ENCODE assay signal across 1 cellular context in the genomic region with DNA sequence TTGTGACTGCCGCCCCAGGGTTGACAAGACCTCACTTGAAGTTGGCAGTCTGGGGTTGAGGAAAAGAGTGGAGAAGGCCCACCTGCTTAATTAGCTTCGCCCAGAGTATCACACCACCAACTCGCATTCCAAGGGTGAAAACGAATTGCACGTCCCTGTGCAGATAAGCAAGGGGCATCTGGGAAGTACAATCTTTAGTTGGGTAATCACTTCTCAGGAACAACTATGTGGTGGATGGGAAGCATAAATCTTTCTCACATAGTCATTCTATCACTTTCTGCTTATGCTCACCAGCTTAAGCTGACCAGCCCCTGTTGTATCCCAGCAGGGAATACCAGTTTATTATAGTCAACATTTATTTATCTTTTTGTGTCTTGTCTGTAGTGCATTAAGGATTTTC.
TF ChIP-seq lines count a peak whose summit lies in the region.

No MANE protein-coding gene starts in this region.

TF ChIP-seq in HepG2, 621 proteins besides CTCF, POLR2A, EP300 and RAD21:
- TF ChIP-seq, protein P1, sequence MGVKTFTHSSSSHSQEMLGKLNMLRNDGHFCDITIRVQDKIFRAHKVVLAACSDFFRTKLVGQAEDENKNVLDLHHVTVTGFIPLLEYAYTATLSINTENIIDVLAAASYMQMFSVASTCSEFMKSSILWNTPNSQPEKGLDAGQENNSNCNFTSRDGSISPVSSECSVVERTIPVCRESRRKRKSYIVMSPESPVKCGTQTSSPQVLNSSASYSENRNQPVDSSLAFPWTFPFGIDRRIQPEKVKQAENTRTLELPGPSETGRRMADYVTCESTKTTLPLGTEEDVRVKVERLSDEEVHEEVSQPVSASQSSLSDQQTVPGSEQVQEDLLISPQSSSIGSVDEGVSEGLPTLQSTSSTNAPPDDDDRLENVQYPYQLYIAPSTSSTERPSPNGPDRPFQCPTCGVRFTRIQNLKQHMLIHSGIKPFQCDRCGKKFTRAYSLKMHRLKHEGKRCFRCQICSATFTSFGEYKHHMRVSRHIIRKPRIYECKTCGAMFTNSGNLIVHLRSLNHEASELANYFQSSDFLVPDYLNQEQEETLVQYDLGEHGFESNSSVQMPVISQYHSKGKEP (CRISPR knock-in tag; IDR thresholded peaks at IDR 0.05): no peak
- TF ChIP-seq, protein P2, sequence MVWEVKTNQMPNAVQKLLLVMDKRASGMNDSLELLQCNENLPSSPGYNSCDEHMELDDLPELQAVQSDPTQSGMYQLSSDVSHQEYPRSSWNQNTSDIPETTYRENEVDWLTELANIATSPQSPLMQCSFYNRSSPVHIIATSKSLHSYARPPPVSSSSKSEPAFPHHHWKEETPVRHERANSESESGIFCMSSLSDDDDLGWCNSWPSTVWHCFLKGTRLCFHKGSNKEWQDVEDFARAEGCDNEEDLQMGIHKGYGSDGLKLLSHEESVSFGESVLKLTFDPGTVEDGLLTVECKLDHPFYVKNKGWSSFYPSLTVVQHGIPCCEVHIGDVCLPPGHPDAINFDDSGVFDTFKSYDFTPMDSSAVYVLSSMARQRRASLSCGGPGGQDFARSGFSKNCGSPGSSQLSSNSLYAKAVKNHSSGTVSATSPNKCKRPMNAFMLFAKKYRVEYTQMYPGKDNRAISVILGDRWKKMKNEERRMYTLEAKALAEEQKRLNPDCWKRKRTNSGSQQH (CRISPR knock-in tag; IDR thresholded peaks at IDR 0.05; ENCODE audit: low read depth): no peak
- TF ChIP-seq NRL (CRISPR knock-in tag; IDR thresholded peaks at IDR 0.05; ENCODE audit: borderline replicate concordance): no peak
- TF ChIP-seq ZNF432 (CRISPR knock-in tag; IDR thresholded peaks at IDR 0.05; ENCODE audit: borderline replicate concordance): no peak
- no peak for TF ChIP-seq GATA4 (IDR thresholded peaks at IDR 0.05; ENCODE audit: borderline replicate concordance, low read depth)
- TF ChIP-seq, protein P3, sequence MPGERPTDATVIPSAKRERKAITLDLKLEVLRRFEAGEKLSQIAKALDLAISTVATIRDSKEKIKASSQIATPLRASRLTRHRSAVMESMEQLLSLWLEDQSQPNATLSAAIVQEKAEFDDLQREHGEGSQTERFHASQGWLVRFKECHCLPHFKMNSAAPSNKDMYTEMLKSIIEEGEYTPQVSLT (CRISPR knock-in tag; IDR thresholded peaks at IDR 0.05; ENCODE audit: borderline replicate concordance, low read depth): no peak
- TF ChIP-seq ZNF530 (CRISPR knock-in tag; IDR thresholded peaks at IDR 0.05; ENCODE audit: low read depth): no peak
- TF ChIP-seq, protein P4, sequence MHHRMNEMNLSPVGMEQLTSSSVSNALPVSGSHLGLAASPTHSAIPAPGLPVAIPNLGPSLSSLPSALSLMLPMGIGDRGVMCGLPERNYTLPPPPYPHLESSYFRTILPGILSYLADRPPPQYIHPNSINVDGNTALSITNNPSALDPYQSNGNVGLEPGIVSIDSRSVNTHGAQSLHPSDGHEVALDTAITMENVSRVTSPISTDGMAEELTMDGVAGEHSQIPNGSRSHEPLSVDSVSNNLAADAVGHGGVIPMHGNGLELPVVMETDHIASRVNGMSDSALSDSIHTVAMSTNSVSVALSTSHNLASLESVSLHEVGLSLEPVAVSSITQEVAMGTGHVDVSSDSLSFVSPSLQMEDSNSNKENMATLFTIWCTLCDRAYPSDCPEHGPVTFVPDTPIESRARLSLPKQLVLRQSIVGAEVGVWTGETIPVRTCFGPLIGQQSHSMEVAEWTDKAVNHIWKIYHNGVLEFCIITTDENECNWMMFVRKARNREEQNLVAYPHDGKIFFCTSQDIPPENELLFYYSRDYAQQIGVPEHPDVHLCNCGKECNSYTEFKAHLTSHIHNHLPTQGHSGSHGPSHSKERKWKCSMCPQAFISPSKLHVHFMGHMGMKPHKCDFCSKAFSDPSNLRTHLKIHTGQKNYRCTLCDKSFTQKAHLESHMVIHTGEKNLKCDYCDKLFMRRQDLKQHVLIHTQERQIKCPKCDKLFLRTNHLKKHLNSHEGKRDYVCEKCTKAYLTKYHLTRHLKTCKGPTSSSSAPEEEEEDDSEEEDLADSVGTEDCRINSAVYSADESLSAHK (CRISPR knock-in tag; IDR thresholded peaks at IDR 0.05; ENCODE audit: borderline replicate concordance): no peak
- TF ChIP-seq ZBTB1 (CRISPR knock-in tag; IDR thresholded peaks at IDR 0.05; ENCODE audit: borderline replicate concordance): no peak
- TF ChIP-seq, protein P5, sequence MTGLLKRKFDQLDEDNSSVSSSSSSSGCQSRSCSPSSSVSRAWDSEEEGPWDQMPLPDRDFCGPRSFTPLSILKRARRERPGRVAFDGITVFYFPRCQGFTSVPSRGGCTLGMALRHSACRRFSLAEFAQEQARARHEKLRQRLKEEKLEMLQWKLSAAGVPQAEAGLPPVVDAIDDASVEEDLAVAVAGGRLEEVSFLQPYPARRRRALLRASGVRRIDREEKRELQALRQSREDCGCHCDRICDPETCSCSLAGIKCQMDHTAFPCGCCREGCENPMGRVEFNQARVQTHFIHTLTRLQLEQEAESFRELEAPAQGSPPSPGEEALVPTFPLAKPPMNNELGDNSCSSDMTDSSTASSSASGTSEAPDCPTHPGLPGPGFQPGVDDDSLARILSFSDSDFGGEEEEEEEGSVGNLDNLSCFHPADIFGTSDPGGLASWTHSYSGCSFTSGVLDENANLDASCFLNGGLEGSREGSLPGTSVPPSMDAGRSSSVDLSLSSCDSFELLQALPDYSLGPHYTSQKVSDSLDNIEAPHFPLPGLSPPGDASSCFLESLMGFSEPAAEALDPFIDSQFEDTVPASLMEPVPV (CRISPR knock-in tag; IDR thresholded peaks at IDR 0.05): no peak
- TF ChIP-seq HMGA1 (CRISPR knock-in tag; conservative IDR thresholded peaks at IDR 0.05): no peak
- no peak for TF ChIP-seq ZNF577 (CRISPR knock-in tag; IDR thresholded peaks at IDR 0.05; ENCODE audit: borderline replicate concordance, low read depth)
- TF ChIP-seq, protein P6, sequence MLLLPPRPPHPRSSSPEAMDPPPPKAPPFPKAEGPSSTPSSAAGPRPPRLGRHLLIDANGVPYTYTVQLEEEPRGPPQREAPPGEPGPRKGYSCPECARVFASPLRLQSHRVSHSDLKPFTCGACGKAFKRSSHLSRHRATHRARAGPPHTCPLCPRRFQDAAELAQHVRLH (CRISPR knock-in tag; IDR thresholded peaks at IDR 0.05; ENCODE audit: borderline replicate concordance, low read depth): no peak
- TF ChIP-seq, protein P7, sequence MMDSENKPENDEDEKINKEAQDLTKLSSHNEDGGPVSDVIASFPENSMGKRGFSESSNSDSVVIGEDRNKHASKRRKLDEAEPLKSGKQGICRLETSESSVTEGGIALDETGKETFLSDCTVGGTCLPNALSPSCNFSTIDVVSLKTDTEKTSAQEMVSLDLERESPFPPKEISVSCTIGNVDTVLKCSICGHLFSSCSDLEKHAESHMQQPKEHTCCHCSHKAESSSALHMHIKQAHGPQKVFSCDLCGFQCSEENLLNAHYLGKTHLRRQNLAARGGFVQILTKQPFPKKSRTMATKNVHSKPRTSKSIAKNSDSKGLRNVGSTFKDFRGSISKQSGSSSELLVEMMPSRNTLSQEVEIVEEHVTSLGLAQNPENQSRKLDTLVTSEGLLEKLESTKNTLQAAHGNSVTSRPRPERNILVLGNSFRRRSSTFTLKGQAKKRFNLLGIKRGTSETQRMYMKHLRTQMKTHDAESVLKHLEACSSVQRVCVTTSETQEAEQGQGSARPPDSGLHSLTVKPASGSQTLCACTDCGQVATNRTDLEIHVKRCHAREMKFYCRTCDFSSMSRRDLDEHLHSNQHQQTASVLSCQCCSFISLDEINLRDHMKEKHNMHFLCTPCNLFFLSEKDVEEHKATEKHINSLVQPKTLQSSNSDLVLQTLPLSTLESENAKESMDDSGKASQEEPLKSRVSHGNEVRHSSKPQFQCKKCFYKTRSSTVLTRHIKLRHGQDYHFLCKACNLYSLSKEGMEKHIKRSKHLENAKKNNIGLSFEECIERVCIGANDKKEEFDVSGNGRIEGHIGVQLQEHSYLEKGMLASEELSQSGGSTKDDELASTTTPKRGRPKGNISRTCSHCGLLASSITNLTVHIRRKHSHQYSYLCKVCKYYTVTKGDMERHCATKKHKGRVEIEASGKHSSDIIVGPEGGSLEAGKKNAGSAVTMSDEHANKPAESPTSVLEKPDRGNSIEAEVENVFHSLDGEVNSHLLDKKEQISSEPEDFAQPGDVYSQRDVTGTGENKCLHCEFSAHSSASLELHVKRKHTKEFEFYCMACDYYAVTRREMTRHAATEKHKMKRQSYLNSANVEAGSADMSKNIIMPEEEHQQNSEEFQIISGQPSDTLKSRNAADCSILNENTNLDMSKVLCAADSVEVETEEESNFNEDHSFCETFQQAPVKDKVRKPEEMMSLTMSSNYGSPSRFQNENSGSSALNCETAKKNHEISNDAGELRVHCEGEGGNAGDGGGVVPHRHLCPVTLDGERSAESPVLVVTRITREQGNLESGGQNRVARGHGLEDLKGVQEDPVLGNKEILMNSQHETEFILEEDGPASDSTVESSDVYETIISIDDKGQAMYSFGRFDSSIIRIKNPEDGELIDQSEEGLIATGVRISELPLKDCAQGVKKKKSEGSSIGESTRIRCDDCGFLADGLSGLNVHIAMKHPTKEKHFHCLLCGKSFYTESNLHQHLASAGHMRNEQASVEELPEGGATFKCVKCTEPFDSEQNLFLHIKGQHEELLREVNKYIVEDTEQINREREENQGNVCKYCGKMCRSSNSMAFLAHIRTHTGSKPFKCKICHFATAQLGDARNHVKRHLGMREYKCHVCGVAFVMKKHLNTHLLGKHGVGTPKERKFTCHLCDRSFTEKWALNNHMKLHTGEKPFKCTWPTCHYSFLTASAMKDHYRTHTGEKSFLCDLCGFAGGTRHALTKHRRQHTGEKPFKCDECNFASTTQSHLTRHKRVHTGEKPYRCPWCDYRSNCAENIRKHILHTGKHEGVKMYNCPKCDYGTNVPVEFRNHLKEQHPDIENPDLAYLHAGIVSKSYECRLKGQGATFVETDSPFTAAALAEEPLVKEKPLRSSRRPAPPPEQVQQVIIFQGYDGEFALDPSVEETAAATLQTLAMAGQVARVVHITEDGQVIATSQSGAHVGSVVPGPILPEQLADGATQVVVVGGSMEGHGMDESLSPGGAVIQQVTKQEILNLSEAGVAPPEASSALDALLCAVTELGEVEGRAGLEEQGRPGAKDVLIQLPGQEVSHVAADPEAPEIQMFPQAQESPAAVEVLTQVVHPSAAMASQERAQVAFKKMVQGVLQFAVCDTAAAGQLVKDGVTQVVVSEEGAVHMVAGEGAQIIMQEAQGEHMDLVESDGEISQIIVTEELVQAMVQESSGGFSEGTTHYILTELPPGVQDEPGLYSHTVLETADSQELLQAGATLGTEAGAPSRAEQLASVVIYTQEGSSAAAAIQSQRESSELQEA (CRISPR knock-in tag; IDR thresholded peaks at IDR 0.05; ENCODE audit: not compliant biosample characterization): no peak
